In the genomic region with DNA sequence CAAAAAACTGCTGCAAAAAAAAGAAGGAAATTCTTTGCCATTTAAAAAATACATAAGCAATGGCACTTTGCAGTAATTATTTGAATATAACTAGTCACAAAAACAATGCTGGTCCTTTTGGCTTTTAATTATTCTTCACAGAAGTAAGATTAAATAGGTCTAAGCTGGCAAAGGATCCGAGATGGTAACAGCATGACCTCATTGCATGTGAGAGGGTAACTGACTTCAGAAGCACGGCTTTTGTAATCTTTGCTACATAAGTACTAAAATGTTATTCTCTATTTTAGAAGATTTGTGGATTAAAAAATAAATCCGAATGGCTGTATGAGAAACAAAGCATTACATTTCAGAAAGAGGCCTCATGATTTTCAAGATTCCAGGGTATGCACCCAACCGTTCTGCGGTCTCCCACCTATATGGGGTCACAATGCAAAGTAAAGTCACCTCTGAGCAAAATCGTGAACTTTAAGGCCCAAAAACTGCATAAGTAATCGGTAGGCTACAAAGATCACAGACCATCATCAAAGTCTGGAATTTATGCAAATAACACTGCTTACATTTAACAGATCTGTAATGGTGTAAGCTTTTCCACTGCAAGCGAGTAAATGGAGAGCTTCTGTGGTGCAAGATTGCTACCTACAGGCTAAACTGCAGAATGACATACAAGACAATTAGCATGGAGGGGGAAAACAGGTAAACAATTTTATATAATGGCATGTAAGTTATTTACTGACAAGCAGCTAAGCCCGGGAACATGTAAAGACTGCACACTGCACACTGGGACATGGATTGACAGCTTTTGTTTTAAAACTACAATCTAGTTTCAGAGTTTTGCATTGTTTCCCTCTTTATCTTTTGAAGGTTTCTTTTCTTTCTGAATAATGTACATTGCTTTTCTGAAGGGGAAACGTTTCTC, we compare ENCODE assay signal across 9 cellular contexts.
DNase-seq lines count a peak whose midpoint lies in the region; TF ChIP-seq lines count a peak whose summit lies in the region.
"Had no signal": no experiment of that assay in that cellular context is flagged by ENCODE, and none has a peak within 500 bp of the region (broad histone marks: within the 10 kb centered on the region; RNA-seq: fewer than 3 reads in every experiment).

No MANE protein-coding gene starts in this region.

- TF ChIP-seq CTCF in BE2C (IDR thresholded peaks at IDR 0.05; ENCODE audit: low read depth, low read length) (peak; percentile 94), GM12865 (IDR thresholded peaks at IDR 0.05; ENCODE audit: insufficient read depth, low read depth, low read length, missing control alignments) (peak; percentile 69), epithelial cell of esophagus (IDR thresholded peaks at IDR 0.05; ENCODE audit: insufficient read depth, low read depth, low read length, missing control alignments) (peak; percentile 81), nephron (IDR thresholded peaks at IDR 0.05; ENCODE audit: unreplicated experiment in 3 of 3) (peak; percentile 87 to 89 (median 88))

- no peaks in the 10 kb centered on the region for H3K9me3 ChIP-seq in BE2C

- CTCF ChIA-PET in HEK293T (lab: Yijun Ruan, JAX), result interaction anchor here (0.7 to 1.5 kb wide), 6 partner anchors 9 to 975 kb away, joined by 3 to 5 read pairs (median 4); a partner anchor contains a TSS

- no peaks in the 10 kb centered on the region for H3K36me3 ChIP-seq in BE2C

- H3K27me3 ChIP-seq in BE2C, result no peaks in the 10 kb centered on the region

- H3K36me3 Mint-ChIP-seq in nephron (ENCODE audit: low read depth), result no peaks in the 10 kb centered on the region

- H3K4me3 Mint-ChIP-seq in nephron, result no peak overlapping the region
- H3K4me3 Mint-ChIP-seq: stimulated activated naive CD8-positive, alpha-beta T cell treated with anti-CD3 and anti-CD28 coated beads, Interleukin-15, Interleukin-2, amounts not matched to agents 100 ng/mL and 50 ng/mL, for 24 hours had no signal

- POLR2A ChIA-PET in HEK293T (lab: Yijun Ruan, JAX), result no interaction called here

- peaks cover 3% of the 10 kb centered on the region for H3K27me3 Mint-ChIP-seq in nephron (ENCODE audit: low read depth)
- H3K27me3 Mint-ChIP-seq: stimulated activated naive CD8-positive, alpha-beta T cell treated with anti-CD3 and anti-CD28 coated beads, Interleukin-15, Interleukin-2, amounts not matched to agents 100 ng/mL and 50 ng/mL, for 24 hours had no signal

- peak overlapping the region in 2 of 3 experiments; percentile 58 to 68 for H3K27ac Mint-ChIP-seq in nephron
- H3K27ac Mint-ChIP-seq: stimulated activated naive CD8-positive, alpha-beta T cell treated with anti-CD3 and anti-CD28 coated beads, Interleukin-15, Interleukin-2, amounts not matched to agents 100 ng/mL and 50 ng/mL, for 24 hours had no signal

- peak; percentile 45 for DNase-seq in BE2C
- DNase-seq in GM12865 (ENCODE audit: low read depth), result peak; percentile 78
- peak; percentile 56 for DNase-seq in HEK293T (ENCODE audit: extremely low spot score)
- peak; percentile 35 for DNase-seq in LoVo (ENCODE audit: low spot score)
- DNase-seq in SW 1271 (lab: John Stamatoyannopoulos, UW), result peak; percentile 7 to 52
- DNase-seq in epithelial cell of esophagus (ENCODE audit: low read depth), result peak; percentile 69
- no peak for DNase-seq in mesenteric fat pad (ENCODE audit: low spot score)

- no peaks in the 10 kb centered on the region for H3K4me1 Mint-ChIP-seq in nephron

- H3K9me3 Mint-ChIP-seq in nephron, result no peaks in the 10 kb centered on the region
- H3K9me3 Mint-ChIP-seq: stimulated activated naive CD8-positive, alpha-beta T cell treated with anti-CD3 and anti-CD28 coated beads, Interleukin-15, Interleukin-2, amounts not matched to agents 100 ng/mL and 50 ng/mL, for 24 hours had no signal

- H3K4me3 ChIP-seq in BE2C (ENCODE audit: low read depth, low read length), result no peak overlapping the region
- no peak overlapping the region for H3K4me3 ChIP-seq in GM12865 (ENCODE audit: low read depth, low read length)
- H3K4me3 ChIP-seq in epithelial cell of esophagus (ENCODE audit: low read length), result no peak overlapping the region

- H3K4me1 ChIP-seq in BE2C, result peaks cover 9% of the 10 kb centered on the region

TF ChIP-seq in HEK293T, 16 proteins besides CTCF, POLR2A, EP300 and RAD21:
- TF ChIP-seq SP1 (IDR thresholded peaks at IDR 0.05) (no peak), ZNF384 (IDR thresholded peaks at IDR 0.05) (no peak), SUZ12 (IDR thresholded peaks at IDR 0.05) (no peak), BHLHE40 (IDR thresholded peaks at IDR 0.05; ENCODE audit: borderline replicate concordance) (no peak), FOXA1 (IDR thresholded peaks at IDR 0.05) (no peak), ARNT (IDR thresholded peaks at IDR 0.05) (no peak), TARDBP (IDR thresholded peaks at IDR 0.05) (no peak), ELF4 (IDR thresholded peaks at IDR 0.05) (no peak)
- TF ChIP-seq, protein P1, sequence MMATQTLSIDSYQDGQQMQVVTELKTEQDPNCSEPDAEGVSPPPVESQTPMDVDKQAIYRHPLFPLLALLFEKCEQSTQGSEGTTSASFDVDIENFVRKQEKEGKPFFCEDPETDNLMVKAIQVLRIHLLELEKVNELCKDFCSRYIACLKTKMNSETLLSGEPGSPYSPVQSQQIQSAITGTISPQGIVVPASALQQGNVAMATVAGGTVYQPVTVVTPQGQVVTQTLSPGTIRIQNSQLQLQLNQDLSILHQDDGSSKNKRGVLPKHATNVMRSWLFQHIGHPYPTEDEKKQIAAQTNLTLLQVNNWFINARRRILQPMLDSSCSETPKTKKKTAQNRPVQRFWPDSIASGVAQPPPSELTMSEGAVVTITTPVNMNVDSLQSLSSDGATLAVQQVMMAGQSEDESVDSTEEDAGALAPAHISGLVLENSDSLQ (IDR thresholded peaks at IDR 0.05), result no peak
